8 cellular contexts compared by ENCODE assay signal in genomic region chr2:174681983-174682577, GRCh38.
DNase-seq lines count a peak whose midpoint lies in the region; ATAC-seq, FAIRE-seq and TF ChIP-seq lines count a peak whose summit lies in the region.

No MANE protein-coding gene starts in this region.

- H3K27ac ChIP-seq in A549 = peak overlapping the region; percentile 97 to 98

- no peak for TF ChIP-seq CTCF in A549 (IDR thresholded peaks at IDR 0.05)
- no peak for TF ChIP-seq CTCF in cardiac fibroblast (IDR thresholded peaks at IDR 0.05; ENCODE audit: low read depth, low read length)

- no peaks in the 10 kb centered on the region for H3K9me3 ChIP-seq in A549

- 2% methylated on average over 9 of the region's 53 CpGs for WGBS in A549 (ENCODE audit: missing lambda C conversion rate)

- H3K4me2 ChIP-seq in A549 = peak overlapping the region; percentile 90

- no peak for FAIRE-seq in A549 (lab: Jason Lieb, UNC)

- TF ChIP-seq RAD21 in A549 (conservative IDR thresholded peaks at IDR 0.05 in 1 of 2, IDR thresholded peaks at IDR 0.05 in 1 of 2) = no peak

- ATAC-seq in A549 (peak; percentile 74 to 79), GM18868 (IDR thresholded peaks at IDR 0.05; ENCODE audit: unreplicated experiment) (peak; percentile 46), HG03103 (IDR thresholded peaks at IDR 0.05; ENCODE audit: low read depth, unreplicated experiment) (peak; percentile 40), left lobe of liver (peak; percentile 61)

- DNase-seq in A549 (ENCODE audit: low read depth in 1 of 2, low spot score in 1 of 2) (peak; percentile 25 to 35), T-helper 22 cell (ENCODE audit: low read depth) (peak; percentile 8), cardiac fibroblast (ENCODE audit: low read depth in 2 of 2) (peak; percentile 34 to 45), left lobe of liver (ENCODE audit: low spot score) (no peak), NCI-H2029 (lab: John Stamatoyannopoulos, UW) (no peak)
- DNase-seq in stimulated activated CD8-positive, alpha-beta memory T cell treated with anti-CD3 and anti-CD28 coated beads, Interleukin-12 subunit alpha, Interleukin-12 subunit beta, amount 100 ng/mL, for 4 hours (ENCODE audit: low read depth) = peak; percentile 15

- TF ChIP-seq EP300 in A549 (IDR thresholded peaks at IDR 0.05) = no peak

- POLR2A ChIA-PET in A549 (lab: Yijun Ruan, JAX) = interaction anchor here (1.2 kb wide), 1 partner anchor 8 kb away, joined by 3 read pairs; no protein-coding TSS in a partner anchor

- no peak; the same call in 1 of the 2 replicates for TF ChIP-seq POLR2A in A549 (IDR thresholded peaks at IDR 0.05; ENCODE audit: low read length)

- H3K4me3 ChIP-seq in A549 (peak overlapping the region; percentile 98), cardiac fibroblast (replicated peaks in 1 of 2; ENCODE audit: low read depth in 2 of 2, low read length in 2 of 2) (peak overlapping the region; percentile 84 to 89)

- H3K4me1 ChIP-seq in A549 = peaks cover 22% of the 10 kb centered on the region; the same call in 2 of the 3 replicates

- CTCF ChIA-PET in A549 (lab: Yijun Ruan, JAX) = interaction anchor here (1.3 to 3.9 kb wide), 4 partner anchors 15 to 219 kb away, joined by 6 to 18 read pairs (median 6); no protein-coding TSS in a partner anchor

TF ChIP-seq in A549, 52 proteins besides CTCF, POLR2A, EP300 and RAD21:
- peak; percentile 50; the same call in 1 of the 2 replicates for TF ChIP-seq PHF8 (IDR thresholded peaks at IDR 0.05; ENCODE audit: borderline replicate concordance, low read depth)
- TF ChIP-seq GATA3 (IDR thresholded peaks at IDR 0.05; ENCODE audit: borderline replicate concordance) = no peak
- no peak for TF ChIP-seq BHLHE40 (IDR thresholded peaks at IDR 0.05; ENCODE audit: low read depth, low read length)

Comparison
In these comparisons a context has a peak if more than half of its experiments do, and no peak if none do; other contexts are left out.
1. DNase-seq: peak in A549 (2 of 2), T-helper 22 cell (single experiment), cardiac fibroblast (2 of 2) and stimulated activated CD8-positive, alpha-beta memory T cell treated with anti-CD3 and anti-CD28 coated beads, Interleukin-12 subunit alpha, Interleukin-12 subunit beta, amount 100 ng/mL, for 4 hours (single experiment); none in left lobe of liver (single experiment) and NCI-H2029 (single experiment).
2. Peak in every context shown above with its lines, with median percentiles within 50 percentile points of each other: ATAC-seq.